16 cellular contexts compared by ENCODE assay signal in genomic region chr12:130827432-130827831, GRCh38. TPM values are rescaled to one million over a fixed set of nuclear protein-coding genes. Genes with fewer than 3 reads are reported as not detected.
A peak's percentile ranks its signal among the peaks of the same experiment; 100 is the strongest.
DNase-seq lines count a peak whose midpoint lies in the region; ATAC-seq, FAIRE-seq and TF ChIP-seq lines count a peak whose summit lies in the region.
"Had no signal": no experiment of that assay in that cellular context is flagged by ENCODE, and none has a peak within 500 bp of the region (broad histone marks: within the 10 kb centered on the region; RNA-seq: fewer than 3 reads in every experiment).

No MANE protein-coding gene starts in this region.

- no peaks in the 10 kb centered on the region for H3K9me3 Mint-ChIP-seq in activated T-cell treated with anti-CD3 and anti-CD28 coated beads, Interleukin-2, amount 50 U/mL, for 24 hours
- H3K9me3 Mint-ChIP-seq in activated T-cell treated with anti-CD3 and anti-CD28 coated beads, Interleukin-2, amount 50 U/mL, for 72 hours, result no peaks in the 10 kb centered on the region
- no peaks in the 10 kb centered on the region for H3K9me3 Mint-ChIP-seq in mesothelial cell of epicardium
- H3K9me3 Mint-ChIP-seq: naive B cell had no signal

- H3K36me3 Mint-ChIP-seq in activated T-cell treated with anti-CD3 and anti-CD28 coated beads, Interleukin-2, amount 50 U/mL, for 24 hours (ENCODE audit: low read depth), result peaks cover 40% of the 10 kb centered on the region
- peaks cover 0 to 3% of the 10 kb centered on the region in 2 donors for H3K36me3 Mint-ChIP-seq in activated T-cell treated with anti-CD3 and anti-CD28 coated beads, Interleukin-2, amount 50 U/mL, for 72 hours (ENCODE audit: insufficient read depth in 2 of 2)
- H3K36me3 Mint-ChIP-seq in mesothelial cell of epicardium, result peaks cover 8% of the 10 kb centered on the region
- H3K36me3 Mint-ChIP-seq: naive B cell had no signal

- intact Hi-C loops in vagina (cut with DNase I), result no loop called here

- peaks cover 7% of the 10 kb centered on the region for H3K4me1 ChIP-seq in vagina

- no peaks in the 10 kb centered on the region for H3K9me3 ChIP-seq in vagina

- ATAC-seq in activated T-cell treated with anti-CD3 and anti-CD28 coated beads, Interleukin-2, amount 50 U/mL, for 72 hours (replicated peaks in 1 of 2), result no peak
- no peak for ATAC-seq in GM21619 (IDR thresholded peaks at IDR 0.05; ENCODE audit: unreplicated experiment)

- H3K27me3 ChIP-seq in vagina, result no peaks in the 10 kb centered on the region

- no peak for DNase-seq in activated T-cell treated with anti-CD3 and anti-CD28 coated beads, Interleukin-2, amount 50 U/mL, for 24 hours
- DNase-seq in activated T-cell treated with anti-CD3 and anti-CD28 coated beads, Interleukin-2, amount 50 U/mL, for 72 hours, result no peak
- DNase-seq in cardiac fibroblast (ENCODE audit: low read depth in 2 of 2), result peak; percentile 5 to 12
- DNase-seq in mesothelial cell of epicardium (ENCODE audit: low spot score in 2 of 2, unreplicated experiment in 2 of 2), result no peak
- no peak for DNase-seq in vagina (ENCODE audit: extremely low spot score in 2 of 2)
- no peak for DNase-seq in GM12891 (ENCODE audit: insufficient read length, low spot score)
- no peak for DNase-seq in NCI-H2107 treated with DMSO at 0.1 percent for 48 hours (lab: John Stamatoyannopoulos, UW; ENCODE audit: unreplicated experiment)
- DNase-seq: dermis blood vessel endothelial cell, foreskin melanocyte, naive B cell, NCI-H1417 had no signal

- peak overlapping the region; percentile 58 for H3K27ac ChIP-seq in vagina
- H3K27ac ChIP-seq: VCaP had no signal

- TF ChIP-seq CTCF in cardiac fibroblast (IDR thresholded peaks at IDR 0.05; ENCODE audit: low read depth, low read length), result no peak
- no peak for TF ChIP-seq CTCF in mesothelial cell of epicardium (IDR thresholded peaks at IDR 0.05; ENCODE audit: unreplicated experiment)
- no peak for TF ChIP-seq CTCF in vagina (IDR thresholded peaks at IDR 0.05)

- H3K27me3 Mint-ChIP-seq in activated T-cell treated with anti-CD3 and anti-CD28 coated beads, Interleukin-2, amount 50 U/mL, for 24 hours, result no peaks in the 10 kb centered on the region
- H3K27me3 Mint-ChIP-seq in activated T-cell treated with anti-CD3 and anti-CD28 coated beads, Interleukin-2, amount 50 U/mL, for 72 hours (ENCODE audit: low read depth), result no peaks in the 10 kb centered on the region
- no peaks in the 10 kb centered on the region for H3K27me3 Mint-ChIP-seq in mesothelial cell of epicardium (ENCODE audit: low read depth)
- H3K27me3 Mint-ChIP-seq: naive B cell had no signal

- H3K36me3 ChIP-seq in vagina, result peaks cover 0 to 17% of the 10 kb centered on the region in 2 donors

- TF ChIP-seq POLR2A in vagina (IDR thresholded peaks at IDR 0.05), result no peak
- TF ChIP-seq POLR2A in GM12891 (IDR thresholded peaks at IDR 0.05; ENCODE audit: low read depth, low read length), result no peak

- H3K4me3 Mint-ChIP-seq in activated T-cell treated with anti-CD3 and anti-CD28 coated beads, Interleukin-2, amount 50 U/mL, for 24 hours, result no peak overlapping the region
- H3K4me3 Mint-ChIP-seq in activated T-cell treated with anti-CD3 and anti-CD28 coated beads, Interleukin-2, amount 50 U/mL, for 72 hours, result no peak overlapping the region
- no peak overlapping the region for H3K4me3 Mint-ChIP-seq in mesothelial cell of epicardium
- H3K4me3 Mint-ChIP-seq: naive B cell had no signal

- H3K4me3 ChIP-seq in cardiac fibroblast (replicated peaks in 1 of 2; ENCODE audit: low read depth in 2 of 2, low read length in 2 of 2) (no peak overlapping the region), vagina (no peak overlapping the region)

- peaks cover 20% of the 10 kb centered on the region for H3K4me1 Mint-ChIP-seq in activated T-cell treated with anti-CD3 and anti-CD28 coated beads, Interleukin-2, amount 50 U/mL, for 24 hours (ENCODE audit: low read depth)
- H3K4me1 Mint-ChIP-seq in activated T-cell treated with anti-CD3 and anti-CD28 coated beads, Interleukin-2, amount 50 U/mL, for 72 hours (ENCODE audit: low read depth), result peaks cover 15% of the 10 kb centered on the region
- peaks cover 1% of the 10 kb centered on the region for H3K4me1 Mint-ChIP-seq in mesothelial cell of epicardium

- no peak for FAIRE-seq in GM12891 (lab: Jason Lieb, UNC)
- FAIRE-seq: H1, HTR-8/SVneo, keratinocyte had no signal

- H3K27ac Mint-ChIP-seq in activated T-cell treated with anti-CD3 and anti-CD28 coated beads, Interleukin-2, amount 50 U/mL, for 24 hours, result peak overlapping the region; percentile 64
- no peak overlapping the region for H3K27ac Mint-ChIP-seq in activated T-cell treated with anti-CD3 and anti-CD28 coated beads, Interleukin-2, amount 50 U/mL, for 72 hours
- peak overlapping the region; percentile 8 for H3K27ac Mint-ChIP-seq in mesothelial cell of epicardium

TF ChIP-seq in GM12891, 5 proteins besides CTCF, POLR2A, EP300 and RAD21:
- no peak for TF ChIP-seq POU2F2 (IDR thresholded peaks at IDR 0.05; ENCODE audit: low read depth, low read length)
- TF ChIP-seq TAF1 (IDR thresholded peaks at IDR 0.05; ENCODE audit: low read depth, low read length), result no peak
- TF ChIP-seq PAX5 (IDR thresholded peaks at IDR 0.05; ENCODE audit: insufficient read depth, low read length, severe bottlenecking), result no peak
- TF ChIP-seq POLR2AphosphoS5 (IDR thresholded peaks at IDR 0.05; ENCODE audit: low read depth, low read length), result no peak
- TF ChIP-seq SPI1 (IDR thresholded peaks at IDR 0.05; ENCODE audit: low read depth, low read length), result no peak

RNA-seq across cellular contexts. Expression of gene STX2, which starts 11.6 kb away (rescaled TPM):
- total RNA-seq in activated T-cell treated with anti-CD3 and anti-CD28 coated beads, Interleukin-2, amount 50 U/mL, for 72 hours, result 10 to 100 TPM; 11.9 to 13.2 TPM
- total RNA-seq in mesothelial cell of epicardium, result 14.0 to 17.3 TPM (median 16.7 TPM) in 3 replicates
- total RNA-seq in vagina, result 16.5 TPM
- polyA plus RNA-seq in GM12891 (2012; ENCODE audit: low read depth, missing spikeins), result 3.3 TPM

RNA-seq across cellular contexts. Expression of gene RAN, which starts 44.4 kb away (rescaled TPM):
- total RNA-seq in activated T-cell treated with anti-CD3 and anti-CD28 coated beads, Interleukin-2, amount 50 U/mL, for 72 hours, result 1,000 to 10,000 TPM; 1,100 to 1,397 TPM
- total RNA-seq in mesothelial cell of epicardium (629 to 674 TPM (median 633 TPM) in 3 replicates), vagina (250 TPM)
- 1,629 TPM for polyA plus RNA-seq in GM12891 (2012; ENCODE audit: low read depth, missing spikeins)

Comparison
In these comparisons a context has a peak if more than half of its experiments do, and no peak if none do; other contexts are left out.
1. DNase-seq: peak in cardiac fibroblast (2 of 2); none in activated T-cell treated with anti-CD3 and anti-CD28 coated beads, Interleukin-2, amount 50 U/mL, for 24 hours (single experiment), activated T-cell treated with anti-CD3 and anti-CD28 coated beads, Interleukin-2, amount 50 U/mL, for 72 hours (0 of 2), mesothelial cell of epicardium (0 of 2), vagina (0 of 2), GM12891 (single experiment) and NCI-H2107 treated with DMSO at 0.1 percent for 48 hours (single experiment).